Comparison of ENCODE assay signal across 9 cellular contexts in the genomic region with DNA sequence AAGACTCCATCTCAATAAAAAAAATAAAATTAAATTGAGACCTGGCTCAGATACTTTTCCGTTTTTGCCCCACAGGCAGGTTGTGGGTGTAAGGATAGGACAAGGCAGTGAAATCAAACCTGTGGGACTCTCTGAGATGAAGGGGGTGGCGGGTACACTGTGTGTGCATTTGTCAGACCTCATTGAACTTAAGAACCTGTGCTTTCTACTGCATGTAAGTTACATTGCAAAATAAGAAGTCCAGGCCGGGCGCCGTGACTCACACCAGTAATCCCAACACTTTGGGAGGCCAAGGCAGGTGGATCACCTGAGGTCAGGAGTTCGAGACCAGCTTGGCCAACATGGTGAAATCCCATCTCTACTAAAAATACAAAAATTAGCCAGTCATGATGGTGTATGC. TPM values are rescaled to one million over a fixed set of nuclear protein-coding genes. Genes with fewer than 3 reads are reported as not detected.
DNase-seq lines count a peak whose midpoint lies in the region; ATAC-seq and TF ChIP-seq lines count a peak whose summit lies in the region.
"Not testable (repeated sequence)": the region's sequence is repeated elsewhere in the genome, so short reads cannot be mapped to it uniquely, and the experiment has no call there.
"Had no signal": no experiment of that assay in that cellular context is flagged by ENCODE, and none has a peak within 500 bp of the region (broad histone marks: within the 10 kb centered on the region; RNA-seq: fewer than 3 reads in every experiment).

No MANE protein-coding gene starts in this region.

- TF ChIP-seq CTCF in coronary artery (IDR thresholded peaks at IDR 0.05); heart right ventricle (IDR thresholded peaks at IDR 0.05); right lobe of liver (IDR thresholded peaks at IDR 0.05); osteocyte (IDR thresholded peaks at IDR 0.05); spleen (IDR thresholded peaks at IDR 0.05 in 8 of 11, conservative IDR thresholded peaks at IDR 0.05 in 3 of 11); tibial artery (IDR thresholded peaks at IDR 0.05): not testable (repeated sequence)

- not testable (repeated sequence) for H3K9me3 ChIP-seq in BLaER1, heart right ventricle, right lobe of liver, spleen, tibial artery

- peaks cover 78% of the 10 kb centered on the region for H3K4me1 ChIP-seq in BLaER1
- H3K4me1 ChIP-seq in heart right ventricle: peaks cover 0 to 40% (median 10%) of the 10 kb centered on the region in 9 donors
- not testable (repeated sequence) for H3K4me1 ChIP-seq in right lobe of liver, tibial artery
- peaks cover 13 to 37% (median 20%) of the 10 kb centered on the region in 6 donors for H3K4me1 ChIP-seq in spleen

- not testable (repeated sequence) for H3K4me3 ChIP-seq in BLaER1
- H3K4me3 ChIP-seq in coronary artery (peak overlapping the region; percentile 57), heart right ventricle (peak overlapping the region in 7 of 10 donors; percentile 11 to 60 (median 41)), right lobe of liver (peak overlapping the region in 2 of 3 donors; percentile 1 to 38), spleen (peak overlapping the region in 7 of 8 donors; percentile 19 to 68 (median 35)), tibial artery (peak overlapping the region; percentile 31 to 39)

- not testable (repeated sequence) for H3K36me3 ChIP-seq in BLaER1, right lobe of liver, tibial artery
- H3K36me3 ChIP-seq in heart right ventricle (peaks cover 0 to 16% (median 0%) of the 10 kb centered on the region in 9 donors), spleen (peaks cover 0 to 15% (median 0%) of the 10 kb centered on the region in 6 donors)

- not testable (repeated sequence) for H3K27me3 Mint-ChIP-seq in osteocyte (ENCODE audit: unreplicated experiment)

- not testable (repeated sequence) for H4K20me1 ChIP-seq in BLaER1

- DNase-seq in activated CD8-positive, alpha-beta memory T cell treated with anti-CD3 and anti-CD28 coated beads for 24 hours: peak; percentile 26
- peak; percentile 55 for DNase-seq in coronary artery (ENCODE audit: low spot score)
- DNase-seq in heart right ventricle, right lobe of liver, spleen, tibial artery: not testable (repeated sequence)
- DNase-seq in osteocyte (ENCODE audit: extremely low spot score, unreplicated experiment): peak; percentile 46

- H3K4me1 Mint-ChIP-seq in osteocyte (ENCODE audit: unreplicated experiment): not testable (repeated sequence)

- H3K9me3 Mint-ChIP-seq in osteocyte (ENCODE audit: unreplicated experiment): not testable (repeated sequence)

- not testable (repeated sequence) for H3K27ac Mint-ChIP-seq in osteocyte (ENCODE audit: unreplicated experiment)

- intact Hi-C loops in heart right ventricle (cut with DNase I); right lobe of liver (cut with DNase I); spleen (cut with DNase I; ENCODE audit: low total_unique reads); tibial artery (cut with DNase I; ENCODE audit: low total_unique reads): not testable (repeated sequence)

- WGBS in heart right ventricle, 2 donors: 91 to 95% methylated on average over 6 of the region's 6 CpGs
- 76% methylated on average over 3 of the region's 6 CpGs for WGBS in right lobe of liver (ENCODE audit: insufficient coverage, low coverage, low lambda C conversion rate, missing lambda C conversion rate)
- WGBS in spleen, 5 donors: 76 to 89% (median 83%) methylated on average over 6 of the region's 6 CpGs

- peak overlapping the region; percentile 51 for H3K4me2 ChIP-seq in BLaER1

- H3K36me3 Mint-ChIP-seq in osteocyte (ENCODE audit: unreplicated experiment): not testable (repeated sequence)

- TF ChIP-seq POLR2A in right lobe of liver (IDR thresholded peaks at IDR 0.05); spleen (IDR thresholded peaks at IDR 0.05): not testable (repeated sequence)

- H3K4me3 Mint-ChIP-seq in osteocyte (ENCODE audit: unreplicated experiment): not testable (repeated sequence)

- not testable (repeated sequence) for H3K9ac ChIP-seq in BLaER1

- ATAC-seq in heart right ventricle, right lobe of liver: not testable (repeated sequence)

- H3K27me3 ChIP-seq in BLaER1; heart right ventricle; right lobe of liver; spleen (replicated peaks in 1 of 7); tibial artery: not testable (repeated sequence)

- H3K27ac ChIP-seq in BLaER1: peak overlapping the region; percentile 35; the same call in 1 of the 2 replicates
- peak overlapping the region in 1 of 2 donors; percentile 41 for H3K27ac ChIP-seq in coronary artery
- peak overlapping the region in 5 of 10 donors; percentile 5 to 89 (median 41) for H3K27ac ChIP-seq in heart right ventricle
- H3K27ac ChIP-seq in right lobe of liver, tibial artery: not testable (repeated sequence)
- H3K27ac ChIP-seq in spleen: peak overlapping the region in 5 of 8 donors; percentile 14 to 75 (median 66)

RNA-seq across cellular contexts. Expression of a gene that starts 1.6 kb away (rescaled TPM):
- 10 to 100 TPM in 7 of 10 donors, 1 to 10 TPM in 3; 6.8 to 83.9 (median 11.2) TPM for total RNA-seq in heart right ventricle
- 1 to 10 TPM; 4.8 to 6.4 TPM for polyA plus RNA-seq in heart right ventricle
- 10 to 100 TPM; 13.0 to 45.1 (median 16.3) TPM for total RNA-seq in right lobe of liver
- 1.1 and 1.2 TPM in 2 replicates for total RNA-seq in osteocyte
- 100 to 1,000 TPM; 285 to 429 (median 312) TPM for total RNA-seq in spleen
- 10 to 100 TPM; 23.1 to 30.1 (median 28.2) TPM for polyA plus RNA-seq in spleen
- total RNA-seq: PC-3 had no signal
